ENCODE assay signal across 10 cellular contexts in genomic region chr10:63103971-63104409, GRCh38. TPM values are rescaled to one million over a fixed set of nuclear protein-coding genes. Genes with fewer than 3 reads are reported as not detected.
DNase-seq lines count a peak whose midpoint lies in the region; ATAC-seq and TF ChIP-seq lines count a peak whose summit lies in the region.
"Had no signal": no experiment of that assay in that cellular context is flagged by ENCODE, and none has a peak within 500 bp of the region (broad histone marks: within the 10 kb centered on the region; RNA-seq: fewer than 3 reads in every experiment).

No MANE protein-coding gene starts in this region.

- H3K4me3 Mint-ChIP-seq in T-helper 2 cell treated with Interferon-gamma antibody and Interleukin-4, amounts not matched to agents 5 μg/mL and 100 μg/mL, for 36 hours, result no peak overlapping the region
- H3K4me3 Mint-ChIP-seq in activated naive CD8-positive, alpha-beta T cell treated with anti-CD3 and anti-CD28 coated beads for 36 hours, result no peak overlapping the region

- H3K27me3 Mint-ChIP-seq in T-helper 2 cell treated with Interferon-gamma antibody and Interleukin-4, amounts not matched to agents 5 μg/mL and 100 μg/mL, for 36 hours (ENCODE audit: low read depth), result peaks cover 15% of the 10 kb centered on the region
- H3K27me3 Mint-ChIP-seq in activated naive CD8-positive, alpha-beta T cell treated with anti-CD3 and anti-CD28 coated beads for 36 hours, result peaks cover 40% of the 10 kb centered on the region

- H3K27ac Mint-ChIP-seq in T-helper 2 cell treated with Interferon-gamma antibody and Interleukin-4, amounts not matched to agents 5 μg/mL and 100 μg/mL, for 36 hours, result no peak overlapping the region
- no peak overlapping the region for H3K27ac Mint-ChIP-seq in activated naive CD8-positive, alpha-beta T cell treated with anti-CD3 and anti-CD28 coated beads for 36 hours

- no peaks in the 10 kb centered on the region for H3K36me3 Mint-ChIP-seq in T-helper 2 cell treated with Interferon-gamma antibody and Interleukin-4, amounts not matched to agents 5 μg/mL and 100 μg/mL, for 36 hours (ENCODE audit: low read depth)
- H3K36me3 Mint-ChIP-seq in activated naive CD8-positive, alpha-beta T cell treated with anti-CD3 and anti-CD28 coated beads for 36 hours, result no peaks in the 10 kb centered on the region

- ATAC-seq in omental fat pad (ENCODE audit: low FRiP score) (no peak), HG03095 (IDR thresholded peaks at IDR 0.05; ENCODE audit: unreplicated experiment) (no peak), HG03457 (IDR thresholded peaks at IDR 0.05; ENCODE audit: unreplicated experiment) (no peak)
- ATAC-seq: lower lobe of right lung had no signal

- H3K4me1 Mint-ChIP-seq in T-helper 2 cell treated with Interferon-gamma antibody and Interleukin-4, amounts not matched to agents 5 μg/mL and 100 μg/mL, for 36 hours (ENCODE audit: low read depth), result peaks cover 8% of the 10 kb centered on the region
- H3K4me1 Mint-ChIP-seq in activated naive CD8-positive, alpha-beta T cell treated with anti-CD3 and anti-CD28 coated beads for 36 hours, result peaks cover 4% of the 10 kb centered on the region

- TF ChIP-seq CTCF in omental fat pad (IDR thresholded peaks at IDR 0.05), result no peak

- DNase-seq in ELF-1 (ENCODE audit: low read depth, low spot score) (peak; percentile 56), omental fat pad (ENCODE audit: low spot score) (no peak), HT-29 (ENCODE audit: low spot score) (no peak)
- peak; percentile 67 for DNase-seq in T-helper 2 cell treated with Interferon-gamma antibody and Interleukin-4, amounts not matched to agents 5 μg/mL and 100 μg/mL, for 36 hours (ENCODE audit: low spot score)
- DNase-seq in activated naive CD8-positive, alpha-beta T cell treated with anti-CD3 and anti-CD28 coated beads for 36 hours, result peak; percentile 4
- DNase-seq in stimulated activated CD4-positive, alpha-beta T cell treated with anti-CD3 and anti-CD28 coated beads, Interleukin-2, amount 100 ng/mL, for 24 hours, result peak; percentile 50 to 57
- DNase-seq: head of caudate nucleus, lower lobe of right lung had no signal

- H3K9me3 Mint-ChIP-seq in T-helper 2 cell treated with Interferon-gamma antibody and Interleukin-4, amounts not matched to agents 5 μg/mL and 100 μg/mL, for 36 hours, result no peaks in the 10 kb centered on the region
- no peaks in the 10 kb centered on the region for H3K9me3 Mint-ChIP-seq in activated naive CD8-positive, alpha-beta T cell treated with anti-CD3 and anti-CD28 coated beads for 36 hours

RNA-seq across cellular contexts. Expression of gene NRBF2, which starts 29.1 kb away (rescaled TPM):
- 10 to 100 TPM; 27.6 to 27.8 TPM for total RNA-seq in activated naive CD8-positive, alpha-beta T cell treated with anti-CD3 and anti-CD28 coated beads for 36 hours
- total RNA-seq in omental fat pad, result 10 to 100 TPM; 16.8 to 21.6 (median 19.1) TPM
- total RNA-seq in HT-29 (2014; rRNA removed; shearing (Covaris generic)), result 5.2 and 9.4 TPM in 2 replicates

Comparison
In these comparisons a context has a peak if more than half of its experiments do, and no peak if none do; other contexts are left out.
1. DNase-seq: peak in ELF-1 (single experiment), T-helper 2 cell treated with Interferon-gamma antibody and Interleukin-4, amounts not matched to agents 5 μg/mL and 100 μg/mL, for 36 hours (single experiment), activated naive CD8-positive, alpha-beta T cell treated with anti-CD3 and anti-CD28 coated beads for 36 hours (single experiment) and stimulated activated CD4-positive, alpha-beta T cell treated with anti-CD3 and anti-CD28 coated beads, Interleukin-2, amount 100 ng/mL, for 24 hours (2 of 2); none in omental fat pad (single experiment) and HT-29 (single experiment).